13 cellular contexts compared by ENCODE assay signal in genomic region chr17:66522591-66523272, GRCh38.
A peak's percentile ranks its signal among the peaks of the same experiment; 100 is the strongest.
DNase-seq lines count a peak whose midpoint lies in the region; ATAC-seq and TF ChIP-seq lines count a peak whose summit lies in the region.
"Had no signal": no experiment of that assay in that cellular context is flagged by ENCODE, and none has a peak within 500 bp of the region (broad histone marks: within the 10 kb centered on the region; RNA-seq: fewer than 3 reads in every experiment).

No MANE protein-coding gene starts in this region.

- peak overlapping the region; percentile 21 for H3K4me2 ChIP-seq in mammary epithelial cell (ENCODE audit: insufficient read depth, low read depth, low read length)

- TF ChIP-seq EP300 in sigmoid colon (IDR thresholded peaks at IDR 0.05), result no peak

- H3K4me1 ChIP-seq in mammary epithelial cell (ENCODE audit: insufficient read depth, low read length) (peaks cover 20% of the 10 kb centered on the region), sigmoid colon (peaks cover 0 to 94% (median 86%) of the 10 kb centered on the region in 4 donors)

- no peaks in the 10 kb centered on the region; the same call in 1 of the 2 replicates for H3K36me3 ChIP-seq in MG63
- H3K36me3 ChIP-seq in mammary epithelial cell (ENCODE audit: insufficient read depth, low read length), result no peaks in the 10 kb centered on the region
- no peaks in the 10 kb centered on the region for H3K36me3 ChIP-seq in sigmoid colon
- H3K36me3 ChIP-seq: tibial artery had no signal

- no peak for TF ChIP-seq POLR2A in sigmoid colon (IDR thresholded peaks at IDR 0.05)

- DNase-seq in ELR (ENCODE audit: low read depth), result peak; percentile 68
- DNase-seq in MG63, result peak; percentile 59
- DNase-seq in mammary epithelial cell, result peak; percentile 52
- no peak for DNase-seq in sigmoid colon
- DNase-seq in NCI-H2171 (lab: John Stamatoyannopoulos, UW), result no peak
- no peak for DNase-seq in SKM-1 treated with dmso at 0.1 percent for 144 hours (lab: John Stamatoyannopoulos, UW; ENCODE audit: unreplicated experiment)
- DNase-seq in NOMO-1 treated with dmso at 0.1 percent for 144 hours (lab: John Stamatoyannopoulos, UW; ENCODE audit: unreplicated experiment), result no peak
- DNase-seq: activated effector memory CD4-positive, alpha-beta T cell treated with Interleukin-2 at 50 U/mL for 16 hours; NCI-H1105; NCI-H526; tibial artery had no signal

- H3K79me2 ChIP-seq in mammary epithelial cell (ENCODE audit: insufficient read depth, low read length), result no peaks in the 10 kb centered on the region

- H3K27me3 ChIP-seq in MG63 (no peaks in the 10 kb centered on the region), mammary epithelial cell (ENCODE audit: insufficient read depth, low read length) (no peaks in the 10 kb centered on the region), sigmoid colon (no peaks in the 10 kb centered on the region)
- H3K27me3 ChIP-seq: tibial artery had no signal

- H4K20me1 ChIP-seq in mammary epithelial cell (ENCODE audit: insufficient read depth, low read length), result no peaks in the 10 kb centered on the region

- TF ChIP-seq CTCF in mammary epithelial cell (conservative IDR thresholded peaks at IDR 0.05 in 1 of 2, IDR thresholded peaks at IDR 0.05 in 1 of 2; ENCODE audit: extremely low read depth in 1 of 2, insufficient read depth in 1 of 2, low read depth in 1 of 2, low read length in 2 of 2) (no peak), sigmoid colon (IDR thresholded peaks at IDR 0.05) (no peak)

- no peak overlapping the region for H3K9ac ChIP-seq in mammary epithelial cell (ENCODE audit: insufficient read depth, low read length)

- dilution Hi-C loops in mammary epithelial cell (cut with HindIII; ENCODE audit: low sequenced_read_pairs), result no loop called here

- in situ Hi-C loops in mammary epithelial cell (cut with MboI; ENCODE audit: low sequenced_read_pairs in 2 of 2), result no loop called here

- H3K4me3 ChIP-seq in MG63, result no peak overlapping the region
- no peak overlapping the region for H3K4me3 ChIP-seq in mammary epithelial cell (replicated peaks in 1 of 3; ENCODE audit: insufficient read depth in 1 of 3, low read depth in 2 of 3, low read length in 3 of 3)
- H3K4me3 ChIP-seq in sigmoid colon, result no peak overlapping the region
- H3K4me3 ChIP-seq: tibial artery had no signal

- WGBS in mammary epithelial cell (ENCODE audit: low coverage, missing lambda C conversion rate), result 100% methylated on average over 2 of the region's 3 CpGs
- 91 to 94% methylated on average over 3 of the region's 3 CpGs for whole genome bisulfite sequencing in sigmoid colon, 2 donors

- no peak overlapping the region for H3K27ac ChIP-seq in mammary epithelial cell (ENCODE audit: insufficient read depth, low read depth, low read length)
- H3K27ac ChIP-seq in sigmoid colon, result peak overlapping the region; percentile 48 to 82 (median 72)
- H3K27ac ChIP-seq: RWPE1, tibial artery had no signal

- no peak for ATAC-seq in HG03442 (IDR thresholded peaks at IDR 0.05; ENCODE audit: unreplicated experiment)

- H2AFZ ChIP-seq in mammary epithelial cell (ENCODE audit: low read depth, low read length), result no peak overlapping the region

- intact Hi-C loops in mammary epithelial cell (cut with micrococcal nuclease), result no loop called here
- intact Hi-C loops in sigmoid colon (cut with DNase I), result no loop called here

- CTCF ChIA-PET in mammary epithelial cell (lab: Charles Lee; ENCODE audit: low non-redundant PET), result no interaction called here

- H3K9me3 ChIP-seq in MG63, result no peaks in the 10 kb centered on the region
- H3K9me3 ChIP-seq in mammary epithelial cell (replicated peaks; ENCODE audit: insufficient read depth, low read length), result no peaks in the 10 kb centered on the region
- H3K9me3 ChIP-seq in sigmoid colon, result no peaks in the 10 kb centered on the region
- H3K9me3 ChIP-seq: tibial artery had no signal

- BruUV-seq in mammary epithelial cell (replicated peaks; lab: Mats Ljungman, UMichigan), result no TSS peak

Comparison
In these comparisons a context has a peak if more than half of its experiments do, and no peak if none do; other contexts are left out.
1. DNase-seq: peak in ELR (single experiment), MG63 (single experiment) and mammary epithelial cell (single experiment); none in sigmoid colon (single experiment), NCI-H2171 (single experiment), SKM-1 treated with dmso at 0.1 percent for 144 hours (single experiment) and NOMO-1 treated with dmso at 0.1 percent for 144 hours (single experiment).